17 cellular contexts compared by ENCODE assay signal in genomic region chr5:28165116-28165515, GRCh38.
DNase-seq lines count a peak whose midpoint lies in the region; ATAC-seq and TF ChIP-seq lines count a peak whose summit lies in the region.
"Had no signal": no experiment of that assay in that cellular context is flagged by ENCODE, and none has a peak within 500 bp of the region (broad histone marks: within the 10 kb centered on the region; RNA-seq: fewer than 3 reads in every experiment).

No MANE protein-coding gene starts in this region.

- TF ChIP-seq CTCF in nephron (IDR thresholded peaks at IDR 0.05; ENCODE audit: unreplicated experiment in 3 of 3) (no peak), smooth muscle cell (IDR thresholded peaks at IDR 0.05; ENCODE audit: borderline replicate concordance, insufficient read depth, poor library complexity, severe bottlenecking) (no peak)

- no peak overlapping the region for H3K27ac ChIP-seq in smooth muscle cell (ENCODE audit: low read depth)

- no peak overlapping the region for H2AFZ ChIP-seq in smooth muscle cell (ENCODE audit: low read depth)

- H3K4me1 Mint-ChIP-seq in nephron, result peaks cover 16% of the 10 kb centered on the region
- H3K4me1 Mint-ChIP-seq: naive B cell, T-helper 17 cell had no signal

- no peaks in the 10 kb centered on the region for H3K36me3 Mint-ChIP-seq in nephron (ENCODE audit: low read depth)
- H3K36me3 Mint-ChIP-seq: naive B cell had no signal

- no peaks in the 10 kb centered on the region for H3K27me3 Mint-ChIP-seq in nephron (ENCODE audit: low read depth)
- H3K27me3 Mint-ChIP-seq: naive B cell, T-helper 17 cell had no signal

- H3K4me3 ChIP-seq in adipocyte (ENCODE audit: low read length) (no peak overlapping the region), smooth muscle cell (no peak overlapping the region)
- H3K4me3 ChIP-seq: tibial nerve had no signal

- H3K27me3 ChIP-seq in adipocyte (replicated peaks; ENCODE audit: control insufficient read depth, insufficient read depth, low read length), result no peaks in the 10 kb centered on the region
- H3K27me3 ChIP-seq in smooth muscle cell (ENCODE audit: low read depth), result no peaks in the 10 kb centered on the region
- H3K27me3 ChIP-seq: tibial nerve had no signal

- no peaks in the 10 kb centered on the region for H3F3A ChIP-seq in smooth muscle cell (ENCODE audit: low read depth)

- peak overlapping the region; percentile 86 to 90 (median 87) for H3K27ac Mint-ChIP-seq in nephron
- H3K27ac Mint-ChIP-seq: activated naive CD4-positive, alpha-beta T cell treated with anti-CD3 and anti-CD28 coated beads for 36 hours; naive B cell; T-helper 17 cell had no signal

- H3K9ac ChIP-seq in adipocyte (ENCODE audit: low read length) (no peak overlapping the region), smooth muscle cell (ENCODE audit: low read depth) (no peak overlapping the region)

- H3K36me3 ChIP-seq in adipocyte (ENCODE audit: control insufficient read depth, insufficient read depth, low read length, severe bottlenecking) (no peaks in the 10 kb centered on the region), smooth muscle cell (ENCODE audit: low read depth) (no peaks in the 10 kb centered on the region)
- H3K36me3 ChIP-seq: tibial nerve had no signal

- no peaks in the 10 kb centered on the region for H4K20me1 ChIP-seq in smooth muscle cell (ENCODE audit: low read depth)

- peaks cover 3% of the 10 kb centered on the region for H3K9me3 Mint-ChIP-seq in nephron

- DNase-seq in ELR (ENCODE audit: low read depth) (peak; percentile 11), adipocyte (ENCODE audit: low read depth) (peak; percentile 58), fibroblast of peridontal ligament (ENCODE audit: extremely low read depth) (peak; percentile 70), NCI-H2227 (lab: John Stamatoyannopoulos, UW; ENCODE audit: unreplicated experiment) (no peak), smooth muscle cell (lab: John Stamatoyannopoulos, UW; ENCODE audit: unreplicated experiment) (no peak)
- DNase-seq in activated CD4-positive, alpha-beta T cell treated with anti-CD3 and anti-CD28 coated beads for 48 hours, result no peak
- DNase-seq: activated naive CD4-positive, alpha-beta T cell treated with anti-CD3 and anti-CD28 coated beads for 36 hours; central memory CD4-positive, alpha-beta T cell; naive B cell; NCI-H1694; NCI-H526; stimulated activated CD4-positive, alpha-beta T cell treated with anti-CD3 and anti-CD28 coated beads, Interleukin-1b, Interleukin-23, amount 100 ng/mL, for 48 hours; T-helper 17 cell had no signal

- H3K9me3 ChIP-seq in adipocyte (ENCODE audit: control insufficient read depth, low read length), result no peaks in the 10 kb centered on the region
- H3K9me3 ChIP-seq in smooth muscle cell (replicated peaks; ENCODE audit: low read depth), result no peaks in the 10 kb centered on the region
- H3K9me3 ChIP-seq: tibial nerve had no signal

- H3K4me3 Mint-ChIP-seq in nephron, result no peak overlapping the region
- H3K4me3 Mint-ChIP-seq: activated naive CD4-positive, alpha-beta T cell treated with anti-CD3 and anti-CD28 coated beads for 36 hours; naive B cell; T-helper 17 cell had no signal

- H3K4me2 ChIP-seq in smooth muscle cell, result no peak overlapping the region

- no peaks in the 10 kb centered on the region for H3K4me1 ChIP-seq in adipocyte (ENCODE audit: control insufficient read depth, insufficient read depth, low read length)
- H3K4me1 ChIP-seq in smooth muscle cell (ENCODE audit: low read depth), result no peaks in the 10 kb centered on the region

- 39% methylated on average over 5 of the region's 5 CpGs for WGBS in smooth muscle cell (ENCODE audit: low lambda C conversion rate)

- no peak for ATAC-seq in GM18520 (IDR thresholded peaks at IDR 0.05; ENCODE audit: unreplicated experiment)
- ATAC-seq: left lobe of liver, T-helper 17 cell had no signal

- H3K79me2 ChIP-seq in smooth muscle cell (ENCODE audit: low read depth), result no peaks in the 10 kb centered on the region

Comparison
In these comparisons a context has a peak if more than half of its experiments do, and no peak if none do; other contexts are left out.
1. DNase-seq: peak in ELR (single experiment), adipocyte (single experiment) and fibroblast of peridontal ligament (single experiment); none in NCI-H2227 (single experiment), activated CD4-positive, alpha-beta T cell treated with anti-CD3 and anti-CD28 coated beads for 48 hours (single experiment) and smooth muscle cell (single experiment).